7 cellular contexts compared by ENCODE assay signal in the genomic region with DNA sequence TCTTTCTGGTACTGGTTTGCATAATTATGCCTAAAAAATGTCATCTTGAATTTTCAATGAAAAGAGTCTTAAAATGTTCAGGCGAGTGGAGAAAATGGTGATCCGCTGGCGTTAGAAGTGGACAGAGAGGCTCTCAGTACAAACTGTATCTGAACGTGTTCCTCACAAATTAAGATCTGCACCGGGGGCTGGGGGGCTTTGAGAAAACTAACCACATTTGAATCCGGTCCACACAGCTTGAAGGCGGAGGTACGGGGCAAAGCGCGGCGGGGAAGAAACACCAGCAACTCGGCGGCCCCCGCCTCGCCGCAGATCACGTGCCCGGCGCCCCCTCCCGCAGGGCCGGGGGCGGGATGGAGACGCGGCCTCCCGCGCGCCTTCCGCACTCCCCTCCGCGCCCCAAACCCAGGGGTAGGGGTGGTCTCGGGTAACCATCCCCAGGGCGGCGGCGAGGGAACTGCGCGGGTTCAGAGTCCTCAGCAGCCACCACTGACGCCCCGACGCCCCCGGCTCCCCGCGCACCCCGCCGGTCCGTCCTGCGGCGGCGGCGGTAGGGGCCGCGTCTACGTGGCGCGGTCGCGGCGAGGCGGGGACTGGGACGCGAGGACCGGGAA. TPM values are rescaled to one million over a fixed set of nuclear protein-coding genes. Genes with fewer than 3 reads are reported as not detected.
A peak's percentile ranks its signal among the peaks of the same experiment; 100 is the strongest.
DNase-seq lines count a peak whose midpoint lies in the region; ATAC-seq and TF ChIP-seq lines count a peak whose summit lies in the region.

No MANE protein-coding gene starts in this region.

- intact Hi-C loops in cardiac septum (cut with DNase I) = loop anchor here (2.0 to 5.0 kb wide), 3 partner anchors 50 to 355 kb away; a partner anchor contains a TSS
- intact Hi-C loops in posterior vena cava (cut with DNase I) = no loop called here

- ATAC-seq in GM18511 (IDR thresholded peaks at IDR 0.05; ENCODE audit: unreplicated experiment) = peak; percentile 36
- peak; percentile 36 for ATAC-seq in HG02885 (IDR thresholded peaks at IDR 0.05; ENCODE audit: poor library complexity, unreplicated experiment)

- DNase-seq in activated naive CD4-positive, alpha-beta T cell treated with anti-CD3 and anti-CD28 coated beads, Interleukin-2, amount 50 U/mL, for 16 hours = peak; percentile 60
- DNase-seq in cardiac septum (ENCODE audit: low spot score) (peak; percentile 81), posterior vena cava (ENCODE audit: low spot score) (peak; percentile 86), SKM-1 (lab: John Stamatoyannopoulos, UW; ENCODE audit: unreplicated experiment) (no peak)

TF ChIP-seq in PFSK-1, 5 proteins besides CTCF, POLR2A, EP300 and RAD21:
- TF ChIP-seq POLR2AphosphoS5 (IDR thresholded peaks at IDR 0.05; ENCODE audit: low read depth, low read length) = no peak
- peak; percentile 7 for TF ChIP-seq FOXP2 (optimal IDR thresholded peaks at IDR 0.05; ENCODE audit: borderline replicate concordance, extremely low read depth, extremely low read length, insufficient read depth)

RNA-seq across cellular contexts. Expression of a gene that starts 0.5 kb away (rescaled TPM):
- 9.0 TPM for polyA plus RNA-seq in PFSK-1 (2012; ENCODE audit: insufficient read length, low read depth)
- total RNA-seq in cardiac septum (9.3 TPM), posterior vena cava (10 to 100 TPM; 23.8 to 27.3 TPM)
